8 cellular contexts compared by ENCODE assay signal in genomic region chr15:98658831-98659699, GRCh38. TPM values are rescaled to one million over a fixed set of nuclear protein-coding genes. Genes with fewer than 3 reads are reported as not detected.
DNase-seq lines count a peak whose midpoint lies in the region; ATAC-seq and TF ChIP-seq lines count a peak whose summit lies in the region.

No MANE protein-coding gene starts in this region.

- no peaks in the 10 kb centered on the region for H3K27me3 Mint-ChIP-seq in Caco-2 (ENCODE audit: insufficient read depth, unreplicated experiment)
- H3K27me3 Mint-ChIP-seq in activated naive CD4-positive, alpha-beta T cell treated with anti-CD3 and anti-CD28 coated beads, Interleukin-2, amount 10 ng/mL, durations not matched to agents 7 days and 5 days: peaks cover 4% of the 10 kb centered on the region

- CTCF ChIA-PET in Caco-2 (lab: Charles Lee): interaction anchor here (1.5 kb wide), 1 partner anchor 192 kb away, joined by 4 read pairs; no protein-coding TSS in a partner anchor
- CTCF ChIA-PET in activated naive CD4-positive, alpha-beta T cell treated with anti-CD3 and anti-CD28 coated beads, Interleukin-2, amount 10 ng/mL, durations not matched to agents 7 days and 5 days (lab: Charles Lee): interaction anchor here (0.6 to 4.6 kb wide), 21 partner anchors 9 to 403 kb away, joined by 3 to 88 read pairs (median 4); partner anchors contain the start of gene IGF1R

- H3K27me3 ChIP-seq in Caco-2 (replicated peaks; ENCODE audit: control insufficient read depth, insufficient read depth, low read length): no peaks in the 10 kb centered on the region
- H3K27me3 ChIP-seq in right cardiac atrium (ENCODE audit: control insufficient read depth, insufficient read depth): no peaks in the 10 kb centered on the region
- H3K27me3 ChIP-seq in spleen (replicated peaks in 1 of 7): no peaks in the 10 kb centered on the region

- WGBS in right cardiac atrium: 41% methylated on average over 7 of the region's 7 CpGs
- 44 to 51% (median 47%) methylated on average over 7 of the region's 7 CpGs for WGBS in spleen, 5 donors

- POLR2A ChIA-PET in Caco-2 (lab: Charles Lee): no interaction called here

- DNase-seq in Caco-2 (peak in 1 of 2 experiments; percentile 63), NCI-H2227 (lab: John Stamatoyannopoulos, UW; ENCODE audit: unreplicated experiment) (peak; percentile 59), right cardiac atrium (peak in 1 of 3 donors; percentile 39), spleen (no peak), GF-D8 (lab: John Stamatoyannopoulos, UW) (no peak)
- DNase-seq in activated naive CD4-positive, alpha-beta T cell treated with anti-CD3 and anti-CD28 coated beads, Interleukin-2, amount 10 ng/mL, durations not matched to agents 7 days and 5 days: peak; percentile 49

- intact Hi-C loops in Caco-2 (cut with micrococcal nuclease; ENCODE audit: unreplicated experiment): loop anchor here (1.0 to 10.0 kb wide), 4 partner anchors 140 to 416 kb away; no protein-coding TSS in a partner anchor
- intact Hi-C loops in right cardiac atrium (cut with DNase I): loop anchor here in 2 of 4 donors (10.0 kb wide), 2 partner anchors 66 to 116 kb away; no protein-coding TSS in a partner anchor
- intact Hi-C loops in spleen (cut with DNase I; ENCODE audit: low total_unique reads): loop anchor here (10.0 kb wide), 1 partner anchor 144 kb away; no protein-coding TSS in a partner anchor

- TF ChIP-seq POLR2A in spleen (IDR thresholded peaks at IDR 0.05): no peak

- H3K4me3 ChIP-seq in Caco-2 (ENCODE audit: low read depth, low read length) (no peak overlapping the region), right cardiac atrium (ENCODE audit: low read length) (no peak overlapping the region), spleen (no peak overlapping the region)

- no peaks in the 10 kb centered on the region for H3K9me3 Mint-ChIP-seq in Caco-2 (ENCODE audit: unreplicated experiment)
- no peaks in the 10 kb centered on the region for H3K9me3 Mint-ChIP-seq in activated naive CD4-positive, alpha-beta T cell treated with anti-CD3 and anti-CD28 coated beads, Interleukin-2, amount 10 ng/mL, durations not matched to agents 7 days and 5 days

- no peak overlapping the region for H3K4me3 Mint-ChIP-seq in Caco-2 (ENCODE audit: unreplicated experiment)
- H3K4me3 Mint-ChIP-seq in activated naive CD4-positive, alpha-beta T cell treated with anti-CD3 and anti-CD28 coated beads, Interleukin-2, amount 10 ng/mL, durations not matched to agents 7 days and 5 days: no peak overlapping the region

- BruUV-seq in Caco-2 (replicated peaks; lab: Mats Ljungman, UMichigan): no TSS peak

- peaks cover 5% of the 10 kb centered on the region for H3K36me3 Mint-ChIP-seq in Caco-2 (ENCODE audit: insufficient read depth, unreplicated experiment)
- H3K36me3 Mint-ChIP-seq in activated naive CD4-positive, alpha-beta T cell treated with anti-CD3 and anti-CD28 coated beads, Interleukin-2, amount 10 ng/mL, durations not matched to agents 7 days and 5 days: no peaks in the 10 kb centered on the region

- H3K27ac ChIP-seq in right cardiac atrium (ENCODE audit: low read length) (no peak overlapping the region), spleen (no peak overlapping the region)

- ATAC-seq in GM18861 (IDR thresholded peaks at IDR 0.05; ENCODE audit: unreplicated experiment) (peak; percentile 92), HG02970 (IDR thresholded peaks at IDR 0.05; ENCODE audit: low FRiP score, unreplicated experiment) (peak; percentile 65), right cardiac atrium (peak; percentile 66 to 79)

- no peak overlapping the region for H3K27ac Mint-ChIP-seq in Caco-2 (ENCODE audit: unreplicated experiment)
- H3K27ac Mint-ChIP-seq in activated naive CD4-positive, alpha-beta T cell treated with anti-CD3 and anti-CD28 coated beads, Interleukin-2, amount 10 ng/mL, durations not matched to agents 7 days and 5 days: no peak overlapping the region

- H3K4me1 ChIP-seq in Caco-2 (peaks cover 12% of the 10 kb centered on the region; the same call in 1 of the 2 replicates), right cardiac atrium (ENCODE audit: control insufficient read depth, insufficient read depth, low read length) (peaks cover 6% of the 10 kb centered on the region), spleen (peaks cover 0 to 86% (median 26%) of the 10 kb centered on the region in 6 donors)

- peaks cover 20% of the 10 kb centered on the region for H3K4me1 Mint-ChIP-seq in Caco-2 (ENCODE audit: low read depth, unreplicated experiment)
- peaks cover 12% of the 10 kb centered on the region for H3K4me1 Mint-ChIP-seq in activated naive CD4-positive, alpha-beta T cell treated with anti-CD3 and anti-CD28 coated beads, Interleukin-2, amount 10 ng/mL, durations not matched to agents 7 days and 5 days

- H3K36me3 ChIP-seq in Caco-2 (ENCODE audit: control insufficient read depth, insufficient read depth, low read length) (no peaks in the 10 kb centered on the region), spleen (no peaks in the 10 kb centered on the region)

- TF ChIP-seq CTCF in Caco-2 (IDR thresholded peaks at IDR 0.05; ENCODE audit: insufficient read depth in 1 of 2, low read depth in 1 of 2, low read length in 1 of 2, severe bottlenecking in 1 of 2, unreplicated experiment in 1 of 2) (peak; percentile 79 to 81), spleen (IDR thresholded peaks at IDR 0.05 in 8 of 11, conservative IDR thresholded peaks at IDR 0.05 in 3 of 11) (peak; percentile 33 to 82 (median 74))

- H3K9me3 ChIP-seq in Caco-2 (no peaks in the 10 kb centered on the region), right cardiac atrium (ENCODE audit: control insufficient read depth, low read length) (no peaks in the 10 kb centered on the region), spleen (no peaks in the 10 kb centered on the region)

RNA-seq across cellular contexts. Expression of gene IGF1R, which starts 10.7 kb away (rescaled TPM):
- total RNA-seq in Caco-2 (2022) (51.6 and 57.4 TPM in 2 replicates), right cardiac atrium (10 to 100 TPM; 31.0 to 52.3 (median 39.1) TPM), spleen (100 to 1,000 TPM in 1 of 7 donors, 10 to 100 TPM in 6; 43.9 to 104 (median 53.8) TPM)
- polyA plus RNA-seq in right cardiac atrium (9.0 TPM), spleen (1 to 10 TPM; 1.1 to 2.9 (median 2.0) TPM)

Comparison
In these comparisons a context has a peak if more than half of its experiments do, and no peak if none do; other contexts are left out.
1. DNase-seq: peak in NCI-H2227 (single experiment) and activated naive CD4-positive, alpha-beta T cell treated with anti-CD3 and anti-CD28 coated beads, Interleukin-2, amount 10 ng/mL, durations not matched to agents 7 days and 5 days (single experiment); none in spleen (single experiment) and GF-D8 (single experiment).
2. Peak in every context shown above with its lines, with median percentiles within 50 percentile points of each other: ATAC-seq.